ENCODE assay signal across 1 cellular context in the genomic region with DNA sequence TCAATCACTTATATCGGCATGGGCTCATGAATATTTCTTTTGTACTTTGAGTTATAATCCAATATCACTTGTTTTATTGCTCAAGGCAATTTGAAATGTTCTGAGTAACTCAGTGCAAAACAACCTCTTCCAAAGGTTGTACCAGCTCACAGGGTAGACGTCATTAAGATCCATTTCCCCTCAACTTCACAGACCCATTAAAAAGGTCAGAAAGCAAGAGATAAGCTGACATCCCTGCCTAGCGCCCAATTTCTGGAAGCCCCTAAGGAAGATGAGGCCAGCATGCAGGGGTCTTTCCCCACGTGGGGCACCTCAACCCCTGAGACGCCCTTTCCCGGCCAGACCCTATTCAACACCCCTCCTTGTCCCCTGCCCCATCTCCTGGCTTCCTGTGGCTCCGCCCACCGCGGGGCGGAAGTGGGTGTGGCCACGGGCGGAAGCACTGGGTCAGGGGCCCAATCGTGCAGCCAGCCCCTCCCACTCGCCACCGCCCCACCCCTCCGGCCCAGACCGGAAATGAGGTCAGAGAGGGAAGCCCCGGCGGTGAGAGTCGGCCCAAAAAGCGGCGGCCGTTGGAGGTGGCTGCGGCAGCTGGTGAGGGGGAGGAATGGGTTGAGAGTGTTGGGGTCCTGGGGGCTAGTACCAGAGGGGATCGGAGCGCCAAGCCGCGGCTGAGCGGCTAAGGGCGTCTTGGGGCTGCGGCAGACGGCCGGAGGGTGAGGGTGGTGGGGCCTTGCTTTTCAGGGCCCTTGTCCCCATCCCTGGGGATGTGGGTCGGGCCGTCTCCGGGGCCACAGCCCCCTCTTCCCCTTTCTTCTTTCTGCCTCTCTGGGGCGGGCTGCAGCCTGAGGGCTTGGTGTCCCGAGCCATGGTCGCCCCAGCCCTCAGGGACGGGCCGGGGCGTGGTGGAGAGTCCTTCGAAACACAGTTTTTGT.
TF ChIP-seq lines count a peak whose summit lies in the region.

Gene GPATCH2L (plus strand): TSS at position 525 of the 935 bp plus-strand sequence. CDS start 2,442 bp downstream, outside the sequence.

TF ChIP-seq in HepG2, 621 proteins besides CTCF, POLR2A, EP300 and RAD21 (continued from another document and continues in another):
- TF ChIP-seq ZNF782 (CRISPR knock-in tag; IDR thresholded peaks at IDR 0.05; ENCODE audit: borderline replicate concordance) (0 out of 2 replicates have a peak, but pooled peaks have one; percentile 72), ZNF292 (CRISPR knock-in tag; IDR thresholded peaks at IDR 0.05; ENCODE audit: borderline replicate concordance, low read depth) (peak; percentile 33; the same call in 1 of the 2 replicates), ZNF350 (CRISPR knock-in tag; IDR thresholded peaks at IDR 0.05; ENCODE audit: borderline replicate concordance, low read depth) (no peak), AKAP8 (CRISPR knock-in tag; IDR thresholded peaks at IDR 0.05) (no peak), MXI1 (IDR thresholded peaks at IDR 0.05; ENCODE audit: borderline replicate concordance, low read depth, low read length) (no peak), ZNF7 (CRISPR knock-in tag; IDR thresholded peaks at IDR 0.05) (no peak), ZNF703 (CRISPR knock-in tag; IDR thresholded peaks at IDR 0.05; ENCODE audit: borderline replicate concordance) (no peak), TAF15 (IDR thresholded peaks at IDR 0.05; ENCODE audit: low read depth, low read length, poor library complexity, severe bottlenecking) (peak; percentile 41), ZNF883 (CRISPR knock-in tag; IDR thresholded peaks at IDR 0.05; ENCODE audit: not compliant biosample characterization) (no peak), ZSCAN20 (CRISPR knock-in tag; IDR thresholded peaks at IDR 0.05; ENCODE audit: borderline replicate concordance) (0 out of 2 replicates have a peak, but pooled peaks have one; percentile 37), ZFX (CRISPR knock-in tag; IDR thresholded peaks at IDR 0.05; ENCODE audit: low read depth) (peak; percentile 94), TEAD2 (CRISPR knock-in tag; IDR thresholded peaks at IDR 0.05) (no peak), FOSL2 (CRISPR knock-in tag; IDR thresholded peaks at IDR 0.05) (0 out of 2 replicates have a peak, but pooled peaks have one; percentile 9), TBX2 (CRISPR knock-in tag; IDR thresholded peaks at IDR 0.05; ENCODE audit: borderline replicate concordance) (no peak; the same call in 1 of the 2 replicates), CBX5 (CRISPR knock-in tag; IDR thresholded peaks at IDR 0.05; ENCODE audit: borderline replicate concordance) (peak; percentile 33; the same call in 1 of the 2 replicates), ZNF33A (CRISPR knock-in tag; IDR thresholded peaks at IDR 0.05; ENCODE audit: borderline replicate concordance) (no peak), MED1 (CRISPR knock-in tag; IDR thresholded peaks at IDR 0.05) (no peak), DR1 (CRISPR knock-in tag; IDR thresholded peaks at IDR 0.05) (0 out of 2 replicates have a peak, but pooled peaks have one; percentile 39), GATAD2A (CRISPR knock-in tag; IDR thresholded peaks at IDR 0.05) (0 out of 2 replicates have a peak, but pooled peaks have one; percentile 11), ZNF280D (CRISPR knock-in tag; IDR thresholded peaks at IDR 0.05) (0 out of 2 replicates have a peak, but pooled peaks have one; percentile 38), ZFP82 (CRISPR knock-in tag; IDR thresholded peaks at IDR 0.05; ENCODE audit: borderline replicate concordance) (no peak), KLF15 (CRISPR knock-in tag; IDR thresholded peaks at IDR 0.05; ENCODE audit: borderline replicate concordance) (no peak), ZBTB49 (CRISPR knock-in tag; IDR thresholded peaks at IDR 0.05; ENCODE audit: borderline replicate concordance) (no peak), IKZF5 (CRISPR knock-in tag; IDR thresholded peaks at IDR 0.05) (no peak), NFKB2 (CRISPR knock-in tag; IDR thresholded peaks at IDR 0.05; ENCODE audit: borderline replicate concordance) (no peak), CAMTA2 (CRISPR knock-in tag; IDR thresholded peaks at IDR 0.05; ENCODE audit: borderline replicate concordance) (no peak), ZNF574 (CRISPR knock-in tag; IDR thresholded peaks at IDR 0.05) (peak; percentile 79; the same call in 1 of the 2 replicates)
- TF ChIP-seq, protein P1, sequence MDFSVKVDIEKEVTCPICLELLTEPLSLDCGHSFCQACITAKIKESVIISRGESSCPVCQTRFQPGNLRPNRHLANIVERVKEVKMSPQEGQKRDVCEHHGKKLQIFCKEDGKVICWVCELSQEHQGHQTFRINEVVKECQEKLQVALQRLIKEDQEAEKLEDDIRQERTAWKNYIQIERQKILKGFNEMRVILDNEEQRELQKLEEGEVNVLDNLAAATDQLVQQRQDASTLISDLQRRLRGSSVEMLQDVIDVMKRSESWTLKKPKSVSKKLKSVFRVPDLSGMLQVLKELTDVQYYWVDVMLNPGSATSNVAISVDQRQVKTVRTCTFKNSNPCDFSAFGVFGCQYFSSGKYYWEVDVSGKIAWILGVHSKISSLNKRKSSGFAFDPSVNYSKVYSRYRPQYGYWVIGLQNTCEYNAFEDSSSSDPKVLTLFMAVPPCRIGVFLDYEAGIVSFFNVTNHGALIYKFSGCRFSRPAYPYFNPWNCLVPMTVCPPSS (IDR thresholded peaks at IDR 0.05), result no peak
- TF ChIP-seq, protein P2, sequence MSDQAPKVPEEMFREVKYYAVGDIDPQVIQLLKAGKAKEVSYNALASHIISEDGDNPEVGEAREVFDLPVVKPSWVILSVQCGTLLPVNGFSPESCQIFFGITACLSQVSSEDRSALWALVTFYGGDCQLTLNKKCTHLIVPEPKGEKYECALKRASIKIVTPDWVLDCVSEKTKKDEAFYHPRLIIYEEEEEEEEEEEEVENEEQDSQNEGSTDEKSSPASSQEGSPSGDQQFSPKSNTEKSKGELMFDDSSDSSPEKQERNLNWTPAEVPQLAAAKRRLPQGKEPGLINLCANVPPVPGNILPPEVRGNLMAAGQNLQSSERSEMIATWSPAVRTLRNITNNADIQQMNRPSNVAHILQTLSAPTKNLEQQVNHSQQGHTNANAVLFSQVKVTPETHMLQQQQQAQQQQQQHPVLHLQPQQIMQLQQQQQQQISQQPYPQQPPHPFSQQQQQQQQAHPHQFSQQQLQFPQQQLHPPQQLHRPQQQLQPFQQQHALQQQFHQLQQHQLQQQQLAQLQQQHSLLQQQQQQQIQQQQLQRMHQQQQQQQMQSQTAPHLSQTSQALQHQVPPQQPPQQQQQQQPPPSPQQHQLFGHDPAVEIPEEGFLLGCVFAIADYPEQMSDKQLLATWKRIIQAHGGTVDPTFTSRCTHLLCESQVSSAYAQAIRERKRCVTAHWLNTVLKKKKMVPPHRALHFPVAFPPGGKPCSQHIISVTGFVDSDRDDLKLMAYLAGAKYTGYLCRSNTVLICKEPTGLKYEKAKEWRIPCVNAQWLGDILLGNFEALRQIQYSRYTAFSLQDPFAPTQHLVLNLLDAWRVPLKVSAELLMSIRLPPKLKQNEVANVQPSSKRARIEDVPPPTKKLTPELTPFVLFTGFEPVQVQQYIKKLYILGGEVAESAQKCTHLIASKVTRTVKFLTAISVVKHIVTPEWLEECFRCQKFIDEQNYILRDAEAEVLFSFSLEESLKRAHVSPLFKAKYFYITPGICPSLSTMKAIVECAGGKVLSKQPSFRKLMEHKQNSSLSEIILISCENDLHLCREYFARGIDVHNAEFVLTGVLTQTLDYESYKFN (CRISPR knock-in tag; conservative IDR thresholded peaks at IDR 0.05), result no peak; the same call in 1 of the 2 replicates
- TF ChIP-seq, protein P3, sequence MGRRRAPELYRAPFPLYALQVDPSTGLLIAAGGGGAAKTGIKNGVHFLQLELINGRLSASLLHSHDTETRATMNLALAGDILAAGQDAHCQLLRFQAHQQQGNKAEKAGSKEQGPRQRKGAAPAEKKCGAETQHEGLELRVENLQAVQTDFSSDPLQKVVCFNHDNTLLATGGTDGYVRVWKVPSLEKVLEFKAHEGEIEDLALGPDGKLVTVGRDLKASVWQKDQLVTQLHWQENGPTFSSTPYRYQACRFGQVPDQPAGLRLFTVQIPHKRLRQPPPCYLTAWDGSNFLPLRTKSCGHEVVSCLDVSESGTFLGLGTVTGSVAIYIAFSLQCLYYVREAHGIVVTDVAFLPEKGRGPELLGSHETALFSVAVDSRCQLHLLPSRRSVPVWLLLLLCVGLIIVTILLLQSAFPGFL (CRISPR knock-in tag; IDR thresholded peaks at IDR 0.05), result no peak
- TF ChIP-seq, protein P4, sequence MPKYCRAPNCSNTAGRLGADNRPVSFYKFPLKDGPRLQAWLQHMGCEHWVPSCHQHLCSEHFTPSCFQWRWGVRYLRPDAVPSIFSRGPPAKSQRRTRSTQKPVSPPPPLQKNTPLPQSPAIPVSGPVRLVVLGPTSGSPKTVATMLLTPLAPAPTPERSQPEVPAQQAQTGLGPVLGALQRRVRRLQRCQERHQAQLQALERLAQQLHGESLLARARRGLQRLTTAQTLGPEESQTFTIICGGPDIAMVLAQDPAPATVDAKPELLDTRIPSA (CRISPR knock-in tag; IDR thresholded peaks at IDR 0.05; ENCODE audit: borderline replicate concordance), result 0 out of 2 replicates have a peak, but pooled peaks have one; percentile 20
